Comparison of ENCODE assay signal across 12 cellular contexts in genomic region chr12:28973491-28973890, GRCh38.
DNase-seq lines count a peak whose midpoint lies in the region; ATAC-seq and TF ChIP-seq lines count a peak whose summit lies in the region.
"Had no signal": no experiment of that assay in that cellular context is flagged by ENCODE, and none has a peak within 500 bp of the region (broad histone marks: within the 10 kb centered on the region; RNA-seq: fewer than 3 reads in every experiment).

No MANE protein-coding gene starts in this region.

- DNase-seq in EH (ENCODE audit: low read depth) (peak; percentile 39), RPMI7951 (ENCODE audit: low read depth) (peak; percentile 13), fibroblast of peridontal ligament (ENCODE audit: extremely low read depth) (peak; percentile 78), AML-193 (lab: John Stamatoyannopoulos, UW) (no peak), NAMALWA (ENCODE audit: low spot score) (no peak)
- DNase-seq: CD4-positive, alpha-beta memory T cell; DMS153; DMS79; GF-D8; H9 had no signal

- ATAC-seq in SK-N-SH treated with all-trans-retinoic acid at 6 μM for 48 hours (no peak), HG02852 (IDR thresholded peaks at IDR 0.05; ENCODE audit: unreplicated experiment) (no peak)

TF ChIP-seq in SK-N-SH treated with all-trans-retinoic acid at 6 μM for 48 hours, 23 proteins besides CTCF, POLR2A, EP300 and RAD21:
- TF ChIP-seq PATZ1 (CRISPR knock-in tag; IDR thresholded peaks at IDR 0.05; ENCODE audit: borderline replicate concordance) (no peak), ESRRG (CRISPR knock-in tag; IDR thresholded peaks at IDR 0.05) (no peak), GLIS3 (CRISPR knock-in tag; IDR thresholded peaks at IDR 0.05) (no peak), POU6F1 (CRISPR knock-in tag; IDR thresholded peaks at IDR 0.05; ENCODE audit: borderline replicate concordance, low read depth) (no peak), ZNF565 (CRISPR knock-in tag; conservative IDR thresholded peaks at IDR 0.05; ENCODE audit: low read depth) (no peak), SNAI2 (CRISPR knock-in tag; IDR thresholded peaks at IDR 0.05) (no peak), CSRNP3 (CRISPR knock-in tag; IDR thresholded peaks at IDR 0.05) (no peak), CSDC2 (CRISPR knock-in tag; IDR thresholded peaks at IDR 0.05) (no peak), ISL1 (CRISPR knock-in tag; IDR thresholded peaks at IDR 0.05) (no peak), ZNF8 (CRISPR knock-in tag; IDR thresholded peaks at IDR 0.05) (no peak), TCF4 (CRISPR knock-in tag; IDR thresholded peaks at IDR 0.05; ENCODE audit: borderline replicate concordance) (no peak), ZFP30 (CRISPR knock-in tag; IDR thresholded peaks at IDR 0.05) (no peak), RARB (CRISPR knock-in tag; IDR thresholded peaks at IDR 0.05) (no peak), TSHZ2 (CRISPR knock-in tag; IDR thresholded peaks at IDR 0.05) (no peak), PPARA (CRISPR knock-in tag; IDR thresholded peaks at IDR 0.05; ENCODE audit: borderline replicate concordance) (no peak), TOX (CRISPR knock-in tag; IDR thresholded peaks at IDR 0.05; ENCODE audit: borderline replicate concordance) (no peak), CREB5 (CRISPR knock-in tag; IDR thresholded peaks at IDR 0.05; ENCODE audit: low read depth) (no peak), ARNTL (CRISPR knock-in tag; IDR thresholded peaks at IDR 0.05; ENCODE audit: borderline replicate concordance, low read depth) (no peak), ZC3H10 (CRISPR knock-in tag; IDR thresholded peaks at IDR 0.05) (no peak), ZNF70 (CRISPR knock-in tag; IDR thresholded peaks at IDR 0.05) (no peak)

Comparison
In these comparisons a context has a peak if more than half of its experiments do, and no peak if none do; other contexts are left out.
1. DNase-seq: peak in EH (single experiment), RPMI7951 (single experiment) and fibroblast of peridontal ligament (single experiment); none in AML-193 (0 of 2) and NAMALWA (single experiment).